10 cellular contexts compared by ENCODE assay signal in genomic region chr16:27286446-27286845, GRCh38. TPM values are rescaled to one million over a fixed set of nuclear protein-coding genes. Genes with fewer than 3 reads are reported as not detected.
DNase-seq lines count a peak whose midpoint lies in the region; ATAC-seq, FAIRE-seq and TF ChIP-seq lines count a peak whose summit lies in the region.
"Had no signal": no experiment of that assay in that cellular context is flagged by ENCODE, and none has a peak within 500 bp of the region (broad histone marks: within the 10 kb centered on the region; RNA-seq: fewer than 3 reads in every experiment).

No MANE protein-coding gene starts in this region.

- H3K4me1 Mint-ChIP-seq in astrocyte (ENCODE audit: low read depth, unreplicated experiment) (peaks cover 27% of the 10 kb centered on the region), mesothelial cell of epicardium (no peaks in the 10 kb centered on the region)
- peaks cover 10 to 15% of the 10 kb centered on the region in 2 donors for H3K4me1 Mint-ChIP-seq in natural killer cell treated with Interleukin-12 subunit alpha and Interleukin-12 subunit beta and Interleukin-15 and Interleukin-18, amount 100 ng/mL, for 72 hours (ENCODE audit: low read depth in 2 of 2)

- intact Hi-C loops in tibial artery (cut with DNase I; ENCODE audit: low total_unique reads): no loop called here

- H3K9me3 ChIP-seq in astrocyte (ENCODE audit: insufficient read depth, low read depth, low read length): no peaks in the 10 kb centered on the region
- no peaks in the 10 kb centered on the region for H3K9me3 ChIP-seq in tibial artery
- H3K9me3 ChIP-seq: thyroid gland had no signal

- H3K27me3 ChIP-seq in astrocyte (ENCODE audit: insufficient read depth, low read length) (no peaks in the 10 kb centered on the region), tibial artery (no peaks in the 10 kb centered on the region)
- H3K27me3 ChIP-seq: thyroid gland had no signal

- peak; percentile 22 for DNase-seq in activated CD4-positive, CD25-positive, alpha-beta regulatory T cell treated with anti-CD3 and anti-CD28 coated beads, Interleukin-2, amount 50 U/mL, for 72 hours
- peak; percentile 98 for DNase-seq in astrocyte (ENCODE audit: low read depth)
- peak; percentile 89 for DNase-seq in hepatic stellate cell (ENCODE audit: low spot score)
- peak in 1 of 2 donors; percentile 53 for DNase-seq in tibial artery
- no peak for DNase-seq in natural killer cell treated with Interleukin-12 subunit alpha and Interleukin-12 subunit beta and Interleukin-15 and Interleukin-18, amount 100 ng/mL, for 72 hours (ENCODE audit: low spot score)
- DNase-seq in GF-D8 (lab: John Stamatoyannopoulos, UW): no peak
- DNase-seq in mesothelial cell of epicardium (ENCODE audit: low spot score in 2 of 2, unreplicated experiment in 2 of 2): no peak
- DNase-seq: thyroid gland had no signal

- H2AFZ ChIP-seq in astrocyte (ENCODE audit: low read depth, low read length): no peak overlapping the region

- H3K4me3 ChIP-seq in astrocyte (ENCODE audit: insufficient read depth, low read depth, low read length): no peak overlapping the region
- H3K4me3 ChIP-seq in tibial artery: no peak overlapping the region
- H3K4me3 ChIP-seq: thyroid gland had no signal

- H3K36me3 Mint-ChIP-seq in astrocyte (ENCODE audit: low read depth, unreplicated experiment) (peaks cover 4% of the 10 kb centered on the region), mesothelial cell of epicardium (no peaks in the 10 kb centered on the region)
- no peaks in the 10 kb centered on the region for H3K36me3 Mint-ChIP-seq in natural killer cell treated with Interleukin-12 subunit alpha and Interleukin-12 subunit beta and Interleukin-15 and Interleukin-18, amount 100 ng/mL, for 72 hours
- H3K36me3 Mint-ChIP-seq: activated naive CD4-positive, alpha-beta T cell treated with anti-CD3 and anti-CD28 coated beads, Interleukin-2, amount 50 U/mL, for 24 hours had no signal

- H4K20me1 ChIP-seq in astrocyte (ENCODE audit: insufficient read depth, low read length): no peaks in the 10 kb centered on the region

- FAIRE-seq in astrocyte (lab: Jason Lieb, UNC): peak; percentile 89

- H3K79me2 ChIP-seq in astrocyte (ENCODE audit: insufficient read depth, low read length): no peaks in the 10 kb centered on the region

- H3K4me3 Mint-ChIP-seq in astrocyte (ENCODE audit: unreplicated experiment) (no peak overlapping the region), mesothelial cell of epicardium (no peak overlapping the region)
- no peak overlapping the region for H3K4me3 Mint-ChIP-seq in natural killer cell treated with Interleukin-12 subunit alpha and Interleukin-12 subunit beta and Interleukin-15 and Interleukin-18, amount 100 ng/mL, for 72 hours
- H3K4me3 Mint-ChIP-seq: activated naive CD4-positive, alpha-beta T cell treated with anti-CD3 and anti-CD28 coated beads, Interleukin-2, amount 50 U/mL, for 24 hours had no signal

- no peak for ATAC-seq in activated CD4-positive, CD25-positive, alpha-beta regulatory T cell treated with anti-CD3 and anti-CD28 coated beads, Interleukin-2, amount 50 U/mL, for 24 hours
- no peak for ATAC-seq in natural killer cell treated with Interleukin-12 subunit alpha and Interleukin-12 subunit beta and Interleukin-15 and Interleukin-18, amount 100 ng/mL, for 72 hours

- peak overlapping the region; percentile 40 for H3K4me2 ChIP-seq in astrocyte (ENCODE audit: low read length)

- TF ChIP-seq CTCF in astrocyte (IDR thresholded peaks at IDR 0.05; ENCODE audit: insufficient read depth, low read depth, low read length): no peak
- TF ChIP-seq CTCF in tibial artery (IDR thresholded peaks at IDR 0.05): no peak
- TF ChIP-seq CTCF in mesothelial cell of epicardium (IDR thresholded peaks at IDR 0.05; ENCODE audit: unreplicated experiment): no peak

- H3K4me1 ChIP-seq in astrocyte (ENCODE audit: insufficient read depth, low read length): peaks cover 15% of the 10 kb centered on the region
- peaks cover 0 to 17% (median 9%) of the 10 kb centered on the region in 4 donors for H3K4me1 ChIP-seq in tibial artery

- H3K27ac ChIP-seq in astrocyte (ENCODE audit: low read depth, low read length) (peak overlapping the region; percentile 57), tibial artery (peak overlapping the region; percentile 33 to 47)
- H3K27ac ChIP-seq: thyroid gland had no signal

- H3K9ac ChIP-seq in astrocyte (ENCODE audit: low read length): no peak overlapping the region

- H3K27ac Mint-ChIP-seq in astrocyte (ENCODE audit: unreplicated experiment) (peak overlapping the region; percentile 34), mesothelial cell of epicardium (no peak overlapping the region)
- no peak overlapping the region for H3K27ac Mint-ChIP-seq in natural killer cell treated with Interleukin-12 subunit alpha and Interleukin-12 subunit beta and Interleukin-15 and Interleukin-18, amount 100 ng/mL, for 72 hours
- H3K27ac Mint-ChIP-seq: activated naive CD4-positive, alpha-beta T cell treated with anti-CD3 and anti-CD28 coated beads, Interleukin-2, amount 50 U/mL, for 24 hours had no signal

- no peaks in the 10 kb centered on the region for H3K36me3 ChIP-seq in astrocyte (ENCODE audit: insufficient read depth, low read length)
- H3K36me3 ChIP-seq in tibial artery: no peaks in the 10 kb centered on the region
- H3K36me3 ChIP-seq: thyroid gland had no signal

- H3K9me3 Mint-ChIP-seq in astrocyte (ENCODE audit: unreplicated experiment) (peaks cover 4% of the 10 kb centered on the region), mesothelial cell of epicardium (peaks cover 3% of the 10 kb centered on the region)
- H3K9me3 Mint-ChIP-seq in natural killer cell treated with Interleukin-12 subunit alpha and Interleukin-12 subunit beta and Interleukin-15 and Interleukin-18, amount 100 ng/mL, for 72 hours: no peaks in the 10 kb centered on the region

- H3K27me3 Mint-ChIP-seq in astrocyte (ENCODE audit: low read depth, unreplicated experiment) (peaks cover under 1% of the 10 kb centered on the region), mesothelial cell of epicardium (ENCODE audit: low read depth) (peaks cover 2% of the 10 kb centered on the region)
- peaks cover 0 to 9% of the 10 kb centered on the region in 2 donors for H3K27me3 Mint-ChIP-seq in natural killer cell treated with Interleukin-12 subunit alpha and Interleukin-12 subunit beta and Interleukin-15 and Interleukin-18, amount 100 ng/mL, for 72 hours
- H3K27me3 Mint-ChIP-seq: activated naive CD4-positive, alpha-beta T cell treated with anti-CD3 and anti-CD28 coated beads, Interleukin-2, amount 50 U/mL, for 24 hours had no signal

RNA-seq across cellular contexts. Expression of gene NSMCE1, which starts 17.9 kb away (rescaled TPM):
- total RNA-seq in astrocyte: 12.1 and 13.9 TPM in 2 replicates
- total RNA-seq in natural killer cell treated with Interleukin-12 subunit alpha and Interleukin-12 subunit beta and Interleukin-15 and Interleukin-18, amount 100 ng/mL, for 72 hours: 10 to 100 TPM; 37.7 to 50.4 TPM
- total RNA-seq in mesothelial cell of epicardium: 25.4 to 26.6 TPM (median 25.8 TPM) in 3 replicates

RNA-seq across cellular contexts. Expression of gene IL4R, which starts 27.3 kb away (rescaled TPM):
- total RNA-seq in astrocyte (17.5 and 17.6 TPM in 2 replicates), mesothelial cell of epicardium (6.4 to 8.2 TPM (median 6.8 TPM) in 3 replicates)
- 100 to 1,000 TPM; 213 to 224 TPM for total RNA-seq in natural killer cell treated with Interleukin-12 subunit alpha and Interleukin-12 subunit beta and Interleukin-15 and Interleukin-18, amount 100 ng/mL, for 72 hours

Comparison
In these comparisons a context has a peak if more than half of its experiments do, and no peak if none do; other contexts are left out.
1. DNase-seq: peak in activated CD4-positive, CD25-positive, alpha-beta regulatory T cell treated with anti-CD3 and anti-CD28 coated beads, Interleukin-2, amount 50 U/mL, for 72 hours (single experiment), astrocyte (single experiment) and hepatic stellate cell (single experiment); none in natural killer cell treated with Interleukin-12 subunit alpha and Interleukin-12 subunit beta and Interleukin-15 and Interleukin-18, amount 100 ng/mL, for 72 hours (single experiment), GF-D8 (single experiment) and mesothelial cell of epicardium (0 of 2).
2. RNA of gene IL4R, which starts 27.3 kb away (total RNA-seq): 213 to 224 TPM in natural killer cell treated with Interleukin-12 subunit alpha and Interleukin-12 subunit beta and Interleukin-15 and Interleukin-18, amount 100 ng/mL, for 72 hours; 17.5 to 17.6 TPM in astrocyte and 6.4 to 8.2 TPM in mesothelial cell of epicardium; every median in the first group is over 10 times any median in the second.